In genomic region chr2:126754240-126755004, GRCh38 we compare ENCODE assay signal across 18 cellular contexts.
"Had no signal": no experiment of that assay in that cellular context is flagged by ENCODE, and none has a peak within 500 bp of the region (broad histone marks: within the 10 kb centered on the region; RNA-seq: fewer than 3 reads in every experiment).

No MANE protein-coding gene starts in this region.

- H3K27me3 ChIP-seq: ascending aorta, breast epithelium, testis had no signal

- H3K27ac ChIP-seq: ascending aorta, breast epithelium, epithelial cell of prostate, testis, WERI-Rb-1 had no signal

- H3K4me3 ChIP-seq: ascending aorta, breast epithelium, smooth muscle cell, testis had no signal

- H3K36me3 ChIP-seq: ascending aorta, breast epithelium, WERI-Rb-1 had no signal

- FAIRE-seq: frontal cortex had no signal

- H3K4me1 ChIP-seq: ascending aorta, breast epithelium, testis had no signal

- H3K27ac Mint-ChIP-seq: activated CD4-positive, alpha-beta memory T cell treated with anti-CD3 and anti-CD28 coated beads, Interleukin-2, amount 10 ng/mL, durations not matched to agents 7 days and 5 days; naive B cell; progenitor cell of endocrine pancreas; stimulated activated naive CD8-positive, alpha-beta T cell treated with anti-CD3 and anti-CD28 coated beads, Interleukin-15, Interleukin-2, amounts not matched to agents 100 ng/mL and 50 ng/mL, for 24 hours had no signal

- H3K4me2 ChIP-seq: smooth muscle cell had no signal

- H3K9me3 Mint-ChIP-seq: stimulated activated naive CD8-positive, alpha-beta T cell treated with anti-CD3 and anti-CD28 coated beads, Interleukin-15, Interleukin-2, amounts not matched to agents 100 ng/mL and 50 ng/mL, for 24 hours had no signal

- H3K4me3 Mint-ChIP-seq: activated CD4-positive, alpha-beta memory T cell treated with anti-CD3 and anti-CD28 coated beads, Interleukin-2, amount 10 ng/mL, durations not matched to agents 7 days and 5 days; activated naive CD4-positive, alpha-beta T cell treated with anti-CD3 and anti-CD28 coated beads, Interleukin-2, amount 10 ng/mL, durations not matched to agents 7 days and 5 days; naive B cell; stimulated activated naive CD8-positive, alpha-beta T cell treated with anti-CD3 and anti-CD28 coated beads, Interleukin-15, Interleukin-2, amounts not matched to agents 100 ng/mL and 50 ng/mL, for 24 hours had no signal

- ATAC-seq: right cardiac atrium had no signal

- H3K27me3 Mint-ChIP-seq: stimulated activated naive CD8-positive, alpha-beta T cell treated with anti-CD3 and anti-CD28 coated beads, Interleukin-15, Interleukin-2, amounts not matched to agents 100 ng/mL and 50 ng/mL, for 24 hours had no signal

- H3K9me3 ChIP-seq: ascending aorta, breast epithelium, testis had no signal

- H3K4me1 Mint-ChIP-seq: naive B cell had no signal

- DNase-seq: activated CD4-positive, alpha-beta memory T cell treated with anti-CD3 and anti-CD28 coated beads, Interleukin-2, amount 10 ng/mL, durations not matched to agents 7 days and 5 days; activated naive CD4-positive, alpha-beta T cell treated with anti-CD3 and anti-CD28 coated beads, Interleukin-2, amount 10 ng/mL, durations not matched to agents 7 days and 5 days; activated T-cell treated with anti-CD3 and anti-CD28 coated beads for 4 hours; dermis blood vessel endothelial cell; naive B cell; nucleus accumbens; right cardiac atrium; stimulated activated CD4-positive, alpha-beta T cell treated with anti-CD3 and anti-CD28 coated beads, Interleukin-4, amount 100 ng/mL, for 4 hours; stimulated activated CD8-positive, alpha-beta memory T cell treated with anti-CD3 and anti-CD28 coated beads, Interleukin-4, amount 100 ng/mL, for 48 hours; testis; WERI-Rb-1 had no signal
